ENCODE assay signal across 16 cellular contexts in genomic region chr16:50578147-50578546, GRCh38. TPM values are rescaled to one million over a fixed set of nuclear protein-coding genes. Genes with fewer than 3 reads are reported as not detected.
DNase-seq lines count a peak whose midpoint lies in the region; ATAC-seq and TF ChIP-seq lines count a peak whose summit lies in the region.
"Had no signal": no experiment of that assay in that cellular context is flagged by ENCODE, and none has a peak within 500 bp of the region (broad histone marks: within the 10 kb centered on the region; RNA-seq: fewer than 3 reads in every experiment).

No MANE protein-coding gene starts in this region.

- no peaks in the 10 kb centered on the region for H3K9me3 ChIP-seq in HCT116 (ENCODE audit: control insufficient read depth in 1 of 2, insufficient read depth in 1 of 2, low read depth in 1 of 2, low read length in 2 of 2)
- H3K9me3 ChIP-seq in mesenchymal stem cell (ENCODE audit: control insufficient read depth, low read length) = no peaks in the 10 kb centered on the region
- no peaks in the 10 kb centered on the region for H3K9me3 ChIP-seq in left ventricle myocardium inferior (replicated peaks)

- no peak overlapping the region for H3K23ac ChIP-seq in mesenchymal stem cell (ENCODE audit: low read length in 2 of 2)

- H3K4me1 ChIP-seq in HCT116 (ENCODE audit: control insufficient read depth in 1 of 2, insufficient read depth in 2 of 2, low read length in 2 of 2) (no peaks in the 10 kb centered on the region), mesenchymal stem cell (ENCODE audit: control insufficient read depth, insufficient read depth, low read depth, low read length) (no peaks in the 10 kb centered on the region), left ventricle myocardium inferior (peaks cover 5% of the 10 kb centered on the region)

- 90% methylated on average over 2 of the region's 2 CpGs for WGBS in mesenchymal stem cell

- no peak overlapping the region for H4K8ac ChIP-seq in mesenchymal stem cell (ENCODE audit: low read length)

- H3K36me3 Mint-ChIP-seq in naive B cell = peaks cover 4 to 7% of the 10 kb centered on the region in 2 donors
- H3K36me3 Mint-ChIP-seq: natural killer cell had no signal

- H3K27me3 ChIP-seq in HCT116 (ENCODE audit: insufficient read depth, low read length) (no peaks in the 10 kb centered on the region), mesenchymal stem cell (ENCODE audit: control insufficient read depth in 1 of 2, insufficient read depth in 1 of 2, low read length in 2 of 2) (no peaks in the 10 kb centered on the region), left ventricle myocardium inferior (ENCODE audit: low read depth) (peaks cover 3% of the 10 kb centered on the region)

- TF ChIP-seq POLR2A in HCT116 (IDR thresholded peaks at IDR 0.05; ENCODE audit: borderline replicate concordance, extremely low read depth, insufficient read depth, insufficient read length) (no peak), NB4 (IDR thresholded peaks at IDR 0.05; ENCODE audit: extremely low read depth, insufficient read length) (no peak)

- H3K14ac ChIP-seq in mesenchymal stem cell (ENCODE audit: low read length in 2 of 2) = no peak overlapping the region

- peak overlapping the region in 1 of 6 donors; percentile 8 for H3K27ac Mint-ChIP-seq in naive B cell
- H3K27ac Mint-ChIP-seq: natural killer cell had no signal

- POLR2A ChIA-PET in HCT116 (lab: Charles Lee) = no interaction called here

- DNase-seq in HCT116 (ENCODE audit: low read depth, low spot score) (no peak), NB4 (ENCODE audit: low read depth) (peak; percentile 60), naive B cell (peak; percentile 18), mesenchymal stem cell (no peak), left ventricle myocardium inferior (no peak), DMS79 (lab: John Stamatoyannopoulos, UW) (no peak), coronary artery (ENCODE audit: low spot score) (no peak)
- DNase-seq: activated CD4-positive, alpha-beta T cell treated with anti-CD3 and anti-CD28 coated beads for 1 hour; activated naive CD4-positive, alpha-beta T cell treated with Interleukin-2 at 50 U/mL for 16 hours; cortex of kidney; Karpas-422; natural killer cell; SHP77 had no signal

- H2AFZ ChIP-seq in HCT116 (ENCODE audit: low read depth, low read length, poor library complexity, severe bottlenecking) (no peak overlapping the region), mesenchymal stem cell (ENCODE audit: low read depth, low read length) (no peak overlapping the region)

- H2BK120ac ChIP-seq in mesenchymal stem cell (ENCODE audit: low read depth, low read length) = no peak overlapping the region

- TF ChIP-seq CTCF in HCT116 (IDR thresholded peaks at IDR 0.05 in 2 of 3, conservative IDR thresholded peaks at IDR 0.05 in 1 of 3; ENCODE audit: borderline replicate concordance in 1 of 3, insufficient read depth in 1 of 3, low read depth in 2 of 3, low read length in 2 of 3) (no peak), NB4 (IDR thresholded peaks at IDR 0.05; ENCODE audit: low read depth, low read length) (no peak), left ventricle myocardium inferior (IDR thresholded peaks at IDR 0.05; ENCODE audit: borderline replicate concordance) (no peak), coronary artery (IDR thresholded peaks at IDR 0.05) (no peak)

- no peak overlapping the region for H3K18ac ChIP-seq in mesenchymal stem cell (ENCODE audit: low read depth in 1 of 2, low read length in 2 of 2)

- no peak overlapping the region for H3K4me3 ChIP-seq in HCT116 (replicated peaks in 1 of 2; ENCODE audit: low read depth in 1 of 2, low read length in 2 of 2)
- no peak overlapping the region for H3K4me3 ChIP-seq in NB4 (ENCODE audit: low read depth, low read length)
- H3K4me3 ChIP-seq in mesenchymal stem cell (ENCODE audit: insufficient read depth in 1 of 2, low read depth in 1 of 2, low read length in 2 of 2) = no peak overlapping the region
- no peak overlapping the region for H3K4me3 ChIP-seq in left ventricle myocardium inferior
- H3K4me3 ChIP-seq in coronary artery = no peak overlapping the region

- no peaks in the 10 kb centered on the region for H3K9me2 ChIP-seq in HCT116 (ENCODE audit: insufficient read depth)

- H3K79me1 ChIP-seq in mesenchymal stem cell (replicated peaks; ENCODE audit: low read length, poor library complexity, severe bottlenecking) = no peaks in the 10 kb centered on the region

- H3K4ac ChIP-seq in mesenchymal stem cell (ENCODE audit: low read depth in 1 of 2, low read length in 2 of 2) = no peak overlapping the region

- H2BK12ac ChIP-seq in mesenchymal stem cell (ENCODE audit: low read length in 2 of 2) = no peak overlapping the region

- H4K20me1 ChIP-seq in HCT116 (ENCODE audit: insufficient read depth) = no peaks in the 10 kb centered on the region

- no peak overlapping the region for H2AK5ac ChIP-seq in mesenchymal stem cell (ENCODE audit: low read length, severe bottlenecking)

- intact Hi-C loops in HCT116 (cut with micrococcal nuclease) = no loop called here
- intact Hi-C loops in left ventricle myocardium inferior (cut with micrococcal nuclease) = no loop called here

- H3K9ac ChIP-seq in HCT116 (ENCODE audit: low read length) (no peak overlapping the region), mesenchymal stem cell (ENCODE audit: low read length) (no peak overlapping the region)

- no peak overlapping the region for H2BK5ac ChIP-seq in mesenchymal stem cell (ENCODE audit: low read depth, low read length, poor library complexity, severe bottlenecking)

- peaks cover 0 to 10% (median 0%) of the 10 kb centered on the region in 7 donors for H3K9me3 Mint-ChIP-seq in naive B cell
- H3K9me3 Mint-ChIP-seq: natural killer cell had no signal

- H3K4me3 Mint-ChIP-seq in naive B cell = no peak overlapping the region
- H3K4me3 Mint-ChIP-seq: natural killer cell had no signal

- RAD21 ChIA-PET in HCT116 (lab: Charles Lee; ENCODE audit: low non-redundant PET in 1 of 2, low total read pairs in 2 of 2, uncharacterized antibody in 2 of 2, unreplicated experiment in 2 of 2) = no interaction called here

- ATAC-seq in GM18511 (IDR thresholded peaks at IDR 0.05; ENCODE audit: unreplicated experiment) = peak; percentile 65
- ATAC-seq in HCT116 = 0 out of 2 replicates have a peak, but pooled peaks have one; percentile 40
- ATAC-seq in naive B cell (ENCODE audit: low read depth in 2 of 2) = peak; percentile 76 to 89
- ATAC-seq: left ventricle myocardium superior, natural killer cell had no signal

- no peak for TF ChIP-seq RAD21 in HCT116 (IDR thresholded peaks at IDR 0.05; ENCODE audit: low read depth)

- no peak overlapping the region for H2BK15ac ChIP-seq in mesenchymal stem cell (ENCODE audit: low read depth, poor library complexity, severe bottlenecking)

- H3K27ac ChIP-seq in HCT116 (ENCODE audit: low read depth, low read length) (no peak overlapping the region), mesenchymal stem cell (ENCODE audit: low read length, poor library complexity, severe bottlenecking) (no peak overlapping the region), left ventricle myocardium inferior (replicated peaks) (no peak overlapping the region), coronary artery (no peak overlapping the region)

- no peaks in the 10 kb centered on the region for H3K36me3 ChIP-seq in HCT116 (ENCODE audit: control insufficient read depth in 1 of 2, insufficient read depth in 2 of 2, low read length in 2 of 2)
- H3K36me3 ChIP-seq in mesenchymal stem cell (ENCODE audit: control insufficient read depth in 1 of 2, insufficient read depth in 2 of 2, low read depth in 1 of 2, low read length in 2 of 2) = no peaks in the 10 kb centered on the region
- H3K36me3 ChIP-seq in left ventricle myocardium inferior = no peaks in the 10 kb centered on the region

- H4K91ac ChIP-seq in mesenchymal stem cell (ENCODE audit: low read length) = no peak overlapping the region

- no TSS peak for BruUV-seq in HCT116 (replicated peaks; lab: Mats Ljungman, UMichigan)

- H3K4me1 Mint-ChIP-seq in naive B cell = peaks cover 7 to 9% (median 8%) of the 10 kb centered on the region in 3 donors
- H3K4me1 Mint-ChIP-seq: natural killer cell had no signal

- CTCF ChIA-PET in HCT116 (lab: Charles Lee) = no interaction called here

- H3K79me2 ChIP-seq in HCT116 (ENCODE audit: insufficient read depth, low read length) = no peaks in the 10 kb centered on the region

- no peak overlapping the region for H3K4me2 ChIP-seq in HCT116 (ENCODE audit: low read length)
- no peak overlapping the region for H3K4me2 ChIP-seq in mesenchymal stem cell (ENCODE audit: low read length, poor library complexity, severe bottlenecking)

- no peaks in the 10 kb centered on the region for H3K27me3 Mint-ChIP-seq in naive B cell

TF ChIP-seq in HCT116, 20 proteins besides CTCF, POLR2A, EP300 and RAD21 (continues in another document):
- TF ChIP-seq SIN3A (IDR thresholded peaks at IDR 0.05; ENCODE audit: low read depth) = no peak
- TF ChIP-seq MAX (IDR thresholded peaks at IDR 0.05) = no peak
- TF ChIP-seq EZH2 (IDR thresholded peaks at IDR 0.05) = no peak
- TF ChIP-seq FOSL1 (IDR thresholded peaks at IDR 0.05; ENCODE audit: low read depth) = no peak
- TF ChIP-seq ZBTB33 (IDR thresholded peaks at IDR 0.05; ENCODE audit: extremely low read depth, insufficient replicate concordance, low read length) = no peak
- TF ChIP-seq ELF1 (IDR thresholded peaks at IDR 0.05; ENCODE audit: borderline replicate concordance, low read depth) = no peak
- TF ChIP-seq YY1 (IDR thresholded peaks at IDR 0.05; ENCODE audit: extremely low read depth, insufficient replicate concordance, low read depth, low read length) = no peak

RNA-seq across cellular contexts. Expression of gene NKD1, which starts 30.0 kb away (rescaled TPM):
- 11.4 TPM for total RNA-seq in HCT116 (2021; ENCODE audit: unreplicated experiment)
- polyA plus RNA-seq in HCT116 (2012) = 1.5 and 2.8 TPM in 2 replicates
- polyA plus RNA-seq in naive B cell (ENCODE audit: low read depth in 6 of 6) = under 1 TPM in 4 of 6 donors, not detected in 2; 0.01 to 0.36 (median 0.10) TPM
- polyA plus RNA-seq in mesenchymal stem cell (2013, experiment 1 of 2) = 0.06 TPM
- polyA plus RNA-seq in mesenchymal stem cell (2013, experiment 2 of 2) = 0.10 TPM
- total RNA-seq in left ventricle myocardium inferior = 1.5 TPM
- total RNA-seq: epithelial cell of proximal tubule had no signal

Comparison
In these comparisons a context has a peak if more than half of its experiments do, and no peak if none do; other contexts are left out.
1. DNase-seq: peak in NB4 (single experiment) and naive B cell (single experiment); none in HCT116 (single experiment), mesenchymal stem cell (single experiment), left ventricle myocardium inferior (single experiment), DMS79 (single experiment) and coronary artery (single experiment).
2. Peak in every context shown above with its lines, with median percentiles within 50 percentile points of each other: ATAC-seq.